ENCODE assay signal across 1 cellular context in the genomic region with DNA sequence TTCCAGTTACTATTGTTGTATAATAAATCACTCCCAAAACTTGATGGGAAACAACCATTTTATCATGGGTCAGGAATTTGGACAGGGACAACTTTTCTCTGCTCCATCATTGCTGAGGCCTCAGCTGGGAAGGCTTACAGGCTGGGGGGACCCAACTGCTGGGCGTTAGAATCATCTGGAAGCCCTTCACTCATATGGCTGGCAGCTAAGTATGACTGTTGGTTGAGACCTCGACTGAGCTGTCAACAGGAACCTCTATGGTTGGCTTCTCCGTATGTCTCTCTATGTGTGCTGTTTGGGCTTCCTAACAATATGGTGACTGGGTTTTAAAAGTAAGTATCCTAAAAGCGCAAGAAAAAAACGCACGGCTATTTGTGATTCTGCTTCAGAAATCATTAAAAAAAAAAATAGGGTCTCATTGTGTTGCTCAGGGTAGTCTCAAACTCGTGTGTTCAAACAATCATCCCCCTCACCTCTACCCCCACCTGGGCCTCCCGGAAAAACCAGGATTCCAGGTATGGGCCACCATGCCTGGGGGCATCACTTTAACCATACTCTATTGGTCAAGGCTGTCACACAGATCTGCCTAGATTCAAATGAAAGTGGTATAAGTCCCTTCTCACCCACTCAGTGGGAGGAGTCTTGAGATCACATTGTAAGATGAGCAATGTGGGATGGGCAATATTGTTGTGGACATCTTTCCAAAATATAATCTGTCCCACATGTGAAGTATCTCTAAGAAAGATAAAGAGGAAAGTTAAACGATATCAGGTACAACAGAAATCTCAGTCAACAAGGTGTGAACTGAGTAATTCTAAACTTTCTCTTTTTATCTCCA.
TF ChIP-seq lines count a peak whose summit lies in the region.

No MANE protein-coding gene starts in this region.

TF ChIP-seq in GM12878, 131 proteins besides CTCF, POLR2A, EP300 and RAD21:
- TF ChIP-seq POLR2AphosphoS5 (IDR thresholded peaks at IDR 0.05; ENCODE audit: low read length) (peak; percentile 66; the same call in 1 of the 2 replicates), SMAD5 (IDR thresholded peaks at IDR 0.05; ENCODE audit: low read depth) (no peak; the same call in 1 of the 2 replicates), MTA3 (IDR thresholded peaks at IDR 0.05; ENCODE audit: borderline replicate concordance, low read length) (no peak), ATF2 (IDR thresholded peaks at IDR 0.05; ENCODE audit: low read length) (0 out of 2 replicates have a peak, but pooled peaks have one; percentile 41), PAX5 (IDR thresholded peaks at IDR 0.05; ENCODE audit: borderline replicate concordance, low read depth, low read length) (no peak), RUNX3 (IDR thresholded peaks at IDR 0.05; ENCODE audit: low read length) (0 out of 2 replicates have a peak, but pooled peaks have one; percentile 24), PKNOX1 (IDR thresholded peaks at IDR 0.05) (peak; percentile 46; the same call in 1 of the 2 replicates), TAF1 (IDR thresholded peaks at IDR 0.05; ENCODE audit: borderline replicate concordance, low read depth, low read length) (0 out of 2 replicates have a peak, but pooled peaks have one; percentile 16), ZNF592 (IDR thresholded peaks at IDR 0.05) (no peak), KAT2A (conservative IDR thresholded peaks at IDR 0.05; ENCODE audit: control insufficient read depth, low read depth, low read length) (no peak), BMI1 (IDR thresholded peaks at IDR 0.05; ENCODE audit: borderline replicate concordance) (no peak), CBFB (IDR thresholded peaks at IDR 0.05; ENCODE audit: low read depth) (no peak), MXI1 (IDR thresholded peaks at IDR 0.05; ENCODE audit: low read depth, low read length) (peak; percentile 40), JUNB (IDR thresholded peaks at IDR 0.05) (no peak), MLLT1 (IDR thresholded peaks at IDR 0.05) (peak; percentile 63; the same call in 1 of the 2 replicates), ZBTB33 (IDR thresholded peaks at IDR 0.05) (no peak), SMAD1 (IDR thresholded peaks at IDR 0.05; ENCODE audit: low read depth, partially characterized antibody) (peak; percentile 15), KDM1A (IDR thresholded peaks at IDR 0.05; ENCODE audit: borderline replicate concordance) (no peak), CREB1 (IDR thresholded peaks at IDR 0.05; ENCODE audit: low read depth) (no peak), BACH1 (IDR thresholded peaks at IDR 0.05; ENCODE audit: borderline replicate concordance) (no peak), POU2F2 (IDR thresholded peaks at IDR 0.05; ENCODE audit: borderline replicate concordance, low read depth, low read length) (peak; percentile 5; the same call in 1 of the 3 replicates), SUPT20H (IDR thresholded peaks at IDR 0.05; ENCODE audit: borderline replicate concordance, control insufficient read depth, low read depth, low read length) (no peak)
TF ChIP-seq in GM12878: peak in this region for 9.
